In genomic region chr10:86399879-86400704, GRCh38 we compare ENCODE assay signal across 8 cellular contexts. TPM values are rescaled to one million over a fixed set of nuclear protein-coding genes. Genes with fewer than 3 reads are reported as not detected.
DNase-seq lines count a peak whose midpoint lies in the region; ATAC-seq, FAIRE-seq and TF ChIP-seq lines count a peak whose summit lies in the region.

No MANE protein-coding gene starts in this region.

- H3K36me3 Mint-ChIP-seq in immature natural killer cell, result no peaks in the 10 kb centered on the region

- H3K27me3 ChIP-seq in WERI-Rb-1 (ENCODE audit: insufficient read depth, low read depth, severe bottlenecking) (no peaks in the 10 kb centered on the region), bronchial epithelial cell (ENCODE audit: control insufficient read depth, insufficient read depth, low read length) (no peaks in the 10 kb centered on the region)

- peak; percentile 86 for DNase-seq in AG09319 (ENCODE audit: extremely low read depth, low read depth)
- DNase-seq in NCI-H2196 treated with DMSO at 0.1 percent for 48 hours (lab: John Stamatoyannopoulos, UW; ENCODE audit: unreplicated experiment), result peak; percentile 69
- peak; percentile 98 for DNase-seq in WERI-Rb-1
- DNase-seq in bronchial epithelial cell (ENCODE audit: low read depth), result peak; percentile 87
- peak; percentile 77 to 79 (median 78) for DNase-seq in immature natural killer cell
- DNase-seq in smooth muscle cell of the brain vasculature (ENCODE audit: low read depth, low spot score), result peak; percentile 77

- peaks cover 9% of the 10 kb centered on the region in 2 donors for H3K4me1 Mint-ChIP-seq in immature natural killer cell

- ATAC-seq in GM18909 (IDR thresholded peaks at IDR 0.05; ENCODE audit: poor library complexity, unreplicated experiment) (peak; percentile 92), HG03159 (IDR thresholded peaks at IDR 0.05; ENCODE audit: unreplicated experiment) (peak; percentile 94)

- peaks cover 11 to 18% (median 15%) of the 10 kb centered on the region in 3 donors for H3K27me3 Mint-ChIP-seq in immature natural killer cell (ENCODE audit: low read depth in 3 of 3)

- H3K9me3 Mint-ChIP-seq in immature natural killer cell, result no peaks in the 10 kb centered on the region

- H3K27ac ChIP-seq in WERI-Rb-1, result peak overlapping the region; percentile 75

- peak overlapping the region; percentile 78 to 90 (median 88) for H3K4me3 Mint-ChIP-seq in immature natural killer cell

- H3K4me3 ChIP-seq in WERI-Rb-1 (ENCODE audit: low read depth, low read length) (peak overlapping the region; percentile 83), bronchial epithelial cell (ENCODE audit: low read depth, low read length) (peak overlapping the region; percentile 59)

- no peaks in the 10 kb centered on the region for H3K9me3 ChIP-seq in WERI-Rb-1 (ENCODE audit: severe bottlenecking)

- H3K36me3 ChIP-seq in WERI-Rb-1, result no peaks in the 10 kb centered on the region
- no peaks in the 10 kb centered on the region for H3K36me3 ChIP-seq in bronchial epithelial cell (ENCODE audit: control insufficient read depth, insufficient read depth, low read length)

- TF ChIP-seq CTCF in AG09319 (IDR thresholded peaks at IDR 0.05; ENCODE audit: low read depth, low read length) (peak; percentile 87), WERI-Rb-1 (IDR thresholded peaks at IDR 0.05; ENCODE audit: low read depth, low read length) (peak; percentile 95), bronchial epithelial cell (IDR thresholded peaks at IDR 0.05; ENCODE audit: insufficient read depth, low read length, severe bottlenecking) (peak; percentile 93)

- FAIRE-seq in bronchial epithelial cell (lab: Jason Lieb, UNC), result no peak

- H3K27ac Mint-ChIP-seq in immature natural killer cell, result peak overlapping the region in 2 of 6 donors; percentile 46 to 53

RNA-seq across cellular contexts. Expression of gene GRID1, which starts 33.5 kb away (rescaled TPM):
- under 0.01 and 0.13 TPM in 2 replicates for total RNA-seq in bronchial epithelial cell
- not detected for polyA plus RNA-seq in immature natural killer cell

Comparison
In these comparisons a context has a peak if more than half of its experiments do, and no peak if none do; other contexts are left out.
1. Peak in every context shown above with its lines: DNase-seq, ATAC-seq, H3K4me3 ChIP-seq and H3K27ac ChIP-seq.